In the genomic region with DNA sequence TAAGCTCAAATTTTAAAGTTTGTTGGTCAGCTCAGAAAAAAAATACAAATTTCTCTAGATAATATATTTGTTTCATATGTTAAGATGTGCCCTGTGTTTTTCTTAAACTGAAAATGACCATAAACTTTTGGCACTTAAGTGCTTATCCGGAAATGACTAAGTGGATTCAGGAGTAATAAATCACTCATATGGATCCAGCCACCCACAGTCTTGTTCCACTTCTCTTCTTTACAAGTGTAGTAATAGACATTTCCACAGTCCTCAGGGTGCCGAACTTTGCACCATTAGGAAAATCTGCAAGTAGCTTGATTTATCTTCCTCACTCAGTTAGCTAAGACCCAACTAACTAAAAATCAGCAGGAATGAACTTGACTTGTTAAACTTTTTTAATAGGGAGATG, we compare ENCODE assay signal across 8 cellular contexts.
DNase-seq lines count a peak whose midpoint lies in the region; ATAC-seq and TF ChIP-seq lines count a peak whose summit lies in the region.

No MANE protein-coding gene starts in this region.

- peak overlapping the region in 3 of 12 donors; percentile 2 to 31 (median 24) for H3K27ac ChIP-seq in heart left ventricle

- WGBS in heart left ventricle, 4 donors: 78 to 88% (median 80%) methylated on average over 2 of the region's 2 CpGs

- intact Hi-C loops in heart left ventricle (cut with DNase I): no loop called here

- H3K4me1 ChIP-seq in heart left ventricle: peaks cover 0 to 6% (median 0%) of the 10 kb centered on the region in 12 donors

- H3K9me3 ChIP-seq in heart left ventricle (no peaks in the 10 kb centered on the region), MG63 (no peaks in the 10 kb centered on the region)

- peak; percentile 76 for ATAC-seq in GM21619 (IDR thresholded peaks at IDR 0.05; ENCODE audit: unreplicated experiment)
- no peak for ATAC-seq in heart left ventricle
- ATAC-seq in GM18502 (IDR thresholded peaks at IDR 0.05; ENCODE audit: poor library complexity, unreplicated experiment): no peak

- DNase-seq in GF-D8 (lab: John Stamatoyannopoulos, UW) (peak; percentile 36), KBM-7 (peak; percentile 74), fibroblast of villous mesenchyme (ENCODE audit: low read depth) (peak; percentile 85), heart left ventricle (no peak), MG63 (no peak), NCI-H2171 treated with DMSO at 0.1 percent for 48 hours (lab: John Stamatoyannopoulos, UW) (no peak)

- H3K4me3 ChIP-seq in fibroblast of villous mesenchyme (ENCODE audit: low read depth, low read length) (no peak overlapping the region), heart left ventricle (no peak overlapping the region), MG63 (no peak overlapping the region)

- TF ChIP-seq CTCF in fibroblast of villous mesenchyme (IDR thresholded peaks at IDR 0.05; ENCODE audit: insufficient read depth, low read depth, low read length) (no peak), heart left ventricle (IDR thresholded peaks at IDR 0.05) (no peak)

- H3K27me3 ChIP-seq in heart left ventricle (no peaks in the 10 kb centered on the region), MG63 (no peaks in the 10 kb centered on the region)

- H3K36me3 ChIP-seq in heart left ventricle (no peaks in the 10 kb centered on the region), MG63 (no peaks in the 10 kb centered on the region)

- in situ Hi-C loops in KBM-7 (cut with MboI; ENCODE audit: low pct_unique_long_range_greater_than_20kb, low sequenced_read_pairs): no loop called here

- TF ChIP-seq POLR2A in heart left ventricle (IDR thresholded peaks at IDR 0.05): no peak

Comparison
In these comparisons a context has a peak if more than half of its experiments do, and no peak if none do; other contexts are left out.
1. DNase-seq: peak in GF-D8 (single experiment), KBM-7 (single experiment) and fibroblast of villous mesenchyme (single experiment); none in heart left ventricle (0 of 5), MG63 (single experiment) and NCI-H2171 treated with DMSO at 0.1 percent for 48 hours (single experiment).